Comparison of ENCODE assay signal across 2 cellular contexts in genomic region chr15:22405765-22406164, GRCh38. TPM values are rescaled to one million over a fixed set of nuclear protein-coding genes. Genes with fewer than 3 reads are reported as not detected.
"Had no signal": no experiment of that assay in that cellular context is flagged by ENCODE, and none has a peak within 500 bp of the region (broad histone marks: within the 10 kb centered on the region; RNA-seq: fewer than 3 reads in every experiment).

No MANE protein-coding gene starts in this region.

RNA-seq across cellular contexts. Expression of gene GOLGA6L22, which starts 52.9 kb away (rescaled TPM):
- total RNA-seq: G401, GM12878 had no signal
- polyA plus RNA-seq: GM12878 had no signal
